ENCODE assay signal across 22 cellular contexts in the genomic region with DNA sequence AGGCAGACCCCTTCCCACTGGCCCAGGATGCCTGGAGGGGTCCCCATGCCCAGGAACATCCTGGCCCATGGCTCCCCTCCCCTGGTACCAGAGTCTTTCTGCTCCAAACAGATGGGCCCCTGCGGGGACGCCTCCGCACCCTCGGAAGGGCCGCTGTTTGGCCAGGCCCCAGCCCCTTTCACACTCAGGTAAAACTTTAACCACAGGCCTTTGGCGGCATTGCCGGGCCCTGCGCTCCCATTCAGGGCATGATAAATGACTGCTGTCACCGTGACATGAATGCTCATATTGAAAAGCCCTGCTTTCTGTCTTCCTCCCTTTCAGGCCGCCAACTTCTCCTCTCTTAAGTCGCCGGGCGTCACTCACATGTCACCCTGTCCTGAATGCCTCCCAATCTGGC.
"Had no signal": no experiment of that assay in that cellular context is flagged by ENCODE, and none has a peak within 500 bp of the region (broad histone marks: within the 10 kb centered on the region; RNA-seq: fewer than 3 reads in every experiment).

No MANE protein-coding gene starts in this region.

- H3K9me3 Mint-ChIP-seq: endodermal cell; memory B cell; mesothelial cell of epicardium; natural killer cell treated with Interleukin-12 subunit alpha and Interleukin-12 subunit beta and Interleukin-15 and Interleukin-18, amount 100 ng/mL, for 72 hours; stimulated activated naive B cell treated with anti-CD40 and anti-IgM and Interleukin-4, amounts not matched to agents 10 μg/mL and 1 μg/mL and 100 μg/mL, for 72 hours had no signal

- H3K4me1 ChIP-seq: left ventricle myocardium inferior, lower lobe of right lung, parathyroid adenoma, psoas muscle, testis, transverse colon had no signal

- H3K4me3 ChIP-seq: coronary artery, heart left ventricle, left ventricle myocardium inferior, lower lobe of right lung, psoas muscle, spleen, testis, transverse colon had no signal

- H3K36me3 ChIP-seq: heart left ventricle, left ventricle myocardium inferior, lower lobe of right lung, spleen, transverse colon had no signal

- H3K4me1 Mint-ChIP-seq: endodermal cell; memory B cell; stimulated activated naive B cell treated with anti-CD40 and anti-IgM and Interleukin-4, amounts not matched to agents 10 μg/mL and 1 μg/mL and 100 μg/mL, for 72 hours had no signal

- H2AFZ ChIP-seq: parathyroid adenoma had no signal

- H3K27ac ChIP-seq: coronary artery, heart left ventricle, left ventricle myocardium inferior, lower lobe of right lung, parathyroid adenoma, psoas muscle, spleen, testis, transverse colon had no signal

- H3K9ac ChIP-seq: parathyroid adenoma had no signal

- DNase-seq: effector CD4-positive, alpha-beta T cell; endodermal cell; heart left ventricle; hypothalamus; islet precursor cell; left ventricle myocardium inferior; lower lobe of right lung; psoas muscle; retina; spleen; stimulated activated CD4-positive, alpha-beta T cell treated with anti-CD3 and anti-CD28 coated beads, Interleukin-15, amount 100 ng/mL, for 24 hours; stimulated activated CD4-positive, alpha-beta T cell treated with anti-CD3 and anti-CD28 coated beads, Interleukin-1b, Interleukin-23, amount 100 ng/mL, for 48 hours; stimulated activated CD4-positive, alpha-beta T cell treated with anti-CD3 and anti-CD28 coated beads, Interleukin-4, amount 100 ng/mL, for 24 hours; stimulated activated naive B cell treated with anti-CD40 and anti-IgM and Interleukin-4, amounts not matched to agents 10 μg/mL and 1 μg/mL and 100 μg/mL, for 72 hours; stimulated activated naive CD8-positive, alpha-beta T cell treated with anti-CD3 and anti-CD28 coated beads, Interleukin-15, amount 100 ng/mL, for 72 hours; testis; transverse colon had no signal

- H3K79me2 ChIP-seq: parathyroid adenoma had no signal

- H3K27me3 Mint-ChIP-seq: natural killer cell treated with Interleukin-12 subunit alpha and Interleukin-12 subunit beta and Interleukin-15 and Interleukin-18, amount 100 ng/mL, for 72 hours; stimulated activated naive CD8-positive, alpha-beta T cell treated with anti-CD3 and anti-CD28 coated beads, Interleukin-15, amount 100 ng/mL, for 72 hours had no signal

- H3K9me3 ChIP-seq: heart left ventricle, left ventricle myocardium inferior, lower lobe of right lung, psoas muscle, spleen, testis, transverse colon had no signal

- H3K36me3 Mint-ChIP-seq: memory B cell; mesothelial cell of epicardium; natural killer cell treated with Interleukin-12 subunit alpha and Interleukin-12 subunit beta and Interleukin-15 and Interleukin-18, amount 100 ng/mL, for 72 hours; stimulated activated naive B cell treated with anti-CD40 and anti-IgM and Interleukin-4, amounts not matched to agents 10 μg/mL and 1 μg/mL and 100 μg/mL, for 72 hours had no signal

- H3K27ac Mint-ChIP-seq: endodermal cell; memory B cell; mesothelial cell of epicardium; natural killer cell treated with Interleukin-12 subunit alpha and Interleukin-12 subunit beta and Interleukin-15 and Interleukin-18, amount 100 ng/mL, for 72 hours; stimulated activated naive B cell treated with anti-CD40 and anti-IgM and Interleukin-4, amounts not matched to agents 10 μg/mL and 1 μg/mL and 100 μg/mL, for 72 hours; stimulated activated naive CD8-positive, alpha-beta T cell treated with anti-CD3 and anti-CD28 coated beads, Interleukin-15, amount 100 ng/mL, for 72 hours had no signal

- H3K4me3 Mint-ChIP-seq: endodermal cell; memory B cell; mesothelial cell of epicardium; natural killer cell treated with Interleukin-12 subunit alpha and Interleukin-12 subunit beta and Interleukin-15 and Interleukin-18, amount 100 ng/mL, for 72 hours; stimulated activated naive B cell treated with anti-CD40 and anti-IgM and Interleukin-4, amounts not matched to agents 10 μg/mL and 1 μg/mL and 100 μg/mL, for 72 hours; stimulated activated naive CD8-positive, alpha-beta T cell treated with anti-CD3 and anti-CD28 coated beads, Interleukin-15, amount 100 ng/mL, for 72 hours had no signal

- H3K27me3 ChIP-seq: testis, transverse colon had no signal
